1 cellular context compared by ENCODE assay signal in the genomic region with DNA sequence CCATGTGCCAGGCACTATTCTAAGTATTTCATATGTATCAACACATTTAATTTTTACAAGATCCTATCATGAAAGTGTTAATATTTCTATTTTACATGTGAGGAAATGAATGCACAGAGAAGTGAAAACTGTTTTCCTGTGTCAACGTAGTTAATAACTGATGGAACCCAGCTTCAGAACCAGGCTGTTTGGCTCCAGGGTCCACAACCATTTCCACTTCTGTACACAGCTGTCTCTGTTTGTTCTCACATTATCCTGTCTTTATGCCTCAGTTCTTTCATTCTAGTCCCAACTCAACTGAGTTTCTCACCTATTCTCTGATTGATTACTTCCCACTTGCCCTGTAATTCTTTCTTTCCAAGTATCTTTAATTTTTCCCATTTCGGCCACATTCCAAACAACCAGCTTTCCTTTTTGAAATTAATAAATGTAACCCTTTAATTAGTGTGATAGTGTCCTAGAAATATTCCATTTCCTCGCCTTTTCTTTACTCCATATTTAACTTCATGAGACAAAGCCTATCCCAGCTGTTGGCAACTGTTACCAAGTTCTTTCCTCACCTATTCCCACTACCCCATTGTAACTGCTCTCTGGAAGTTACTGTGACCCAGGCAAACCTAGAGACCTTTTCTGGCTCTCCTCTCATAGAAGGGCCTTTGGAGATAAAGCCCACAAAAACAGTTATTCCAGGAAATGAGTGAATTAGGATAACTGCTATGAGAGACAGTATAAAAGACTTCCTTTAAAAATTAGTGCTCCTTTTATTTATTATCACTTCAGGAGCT.
TF ChIP-seq lines count a peak whose summit lies in the region.

No MANE protein-coding gene starts in this region.

TF ChIP-seq in HepG2, 621 proteins besides CTCF, POLR2A, EP300 and RAD21 (continued from another document and continues in another):
- TF ChIP-seq, protein P1, sequence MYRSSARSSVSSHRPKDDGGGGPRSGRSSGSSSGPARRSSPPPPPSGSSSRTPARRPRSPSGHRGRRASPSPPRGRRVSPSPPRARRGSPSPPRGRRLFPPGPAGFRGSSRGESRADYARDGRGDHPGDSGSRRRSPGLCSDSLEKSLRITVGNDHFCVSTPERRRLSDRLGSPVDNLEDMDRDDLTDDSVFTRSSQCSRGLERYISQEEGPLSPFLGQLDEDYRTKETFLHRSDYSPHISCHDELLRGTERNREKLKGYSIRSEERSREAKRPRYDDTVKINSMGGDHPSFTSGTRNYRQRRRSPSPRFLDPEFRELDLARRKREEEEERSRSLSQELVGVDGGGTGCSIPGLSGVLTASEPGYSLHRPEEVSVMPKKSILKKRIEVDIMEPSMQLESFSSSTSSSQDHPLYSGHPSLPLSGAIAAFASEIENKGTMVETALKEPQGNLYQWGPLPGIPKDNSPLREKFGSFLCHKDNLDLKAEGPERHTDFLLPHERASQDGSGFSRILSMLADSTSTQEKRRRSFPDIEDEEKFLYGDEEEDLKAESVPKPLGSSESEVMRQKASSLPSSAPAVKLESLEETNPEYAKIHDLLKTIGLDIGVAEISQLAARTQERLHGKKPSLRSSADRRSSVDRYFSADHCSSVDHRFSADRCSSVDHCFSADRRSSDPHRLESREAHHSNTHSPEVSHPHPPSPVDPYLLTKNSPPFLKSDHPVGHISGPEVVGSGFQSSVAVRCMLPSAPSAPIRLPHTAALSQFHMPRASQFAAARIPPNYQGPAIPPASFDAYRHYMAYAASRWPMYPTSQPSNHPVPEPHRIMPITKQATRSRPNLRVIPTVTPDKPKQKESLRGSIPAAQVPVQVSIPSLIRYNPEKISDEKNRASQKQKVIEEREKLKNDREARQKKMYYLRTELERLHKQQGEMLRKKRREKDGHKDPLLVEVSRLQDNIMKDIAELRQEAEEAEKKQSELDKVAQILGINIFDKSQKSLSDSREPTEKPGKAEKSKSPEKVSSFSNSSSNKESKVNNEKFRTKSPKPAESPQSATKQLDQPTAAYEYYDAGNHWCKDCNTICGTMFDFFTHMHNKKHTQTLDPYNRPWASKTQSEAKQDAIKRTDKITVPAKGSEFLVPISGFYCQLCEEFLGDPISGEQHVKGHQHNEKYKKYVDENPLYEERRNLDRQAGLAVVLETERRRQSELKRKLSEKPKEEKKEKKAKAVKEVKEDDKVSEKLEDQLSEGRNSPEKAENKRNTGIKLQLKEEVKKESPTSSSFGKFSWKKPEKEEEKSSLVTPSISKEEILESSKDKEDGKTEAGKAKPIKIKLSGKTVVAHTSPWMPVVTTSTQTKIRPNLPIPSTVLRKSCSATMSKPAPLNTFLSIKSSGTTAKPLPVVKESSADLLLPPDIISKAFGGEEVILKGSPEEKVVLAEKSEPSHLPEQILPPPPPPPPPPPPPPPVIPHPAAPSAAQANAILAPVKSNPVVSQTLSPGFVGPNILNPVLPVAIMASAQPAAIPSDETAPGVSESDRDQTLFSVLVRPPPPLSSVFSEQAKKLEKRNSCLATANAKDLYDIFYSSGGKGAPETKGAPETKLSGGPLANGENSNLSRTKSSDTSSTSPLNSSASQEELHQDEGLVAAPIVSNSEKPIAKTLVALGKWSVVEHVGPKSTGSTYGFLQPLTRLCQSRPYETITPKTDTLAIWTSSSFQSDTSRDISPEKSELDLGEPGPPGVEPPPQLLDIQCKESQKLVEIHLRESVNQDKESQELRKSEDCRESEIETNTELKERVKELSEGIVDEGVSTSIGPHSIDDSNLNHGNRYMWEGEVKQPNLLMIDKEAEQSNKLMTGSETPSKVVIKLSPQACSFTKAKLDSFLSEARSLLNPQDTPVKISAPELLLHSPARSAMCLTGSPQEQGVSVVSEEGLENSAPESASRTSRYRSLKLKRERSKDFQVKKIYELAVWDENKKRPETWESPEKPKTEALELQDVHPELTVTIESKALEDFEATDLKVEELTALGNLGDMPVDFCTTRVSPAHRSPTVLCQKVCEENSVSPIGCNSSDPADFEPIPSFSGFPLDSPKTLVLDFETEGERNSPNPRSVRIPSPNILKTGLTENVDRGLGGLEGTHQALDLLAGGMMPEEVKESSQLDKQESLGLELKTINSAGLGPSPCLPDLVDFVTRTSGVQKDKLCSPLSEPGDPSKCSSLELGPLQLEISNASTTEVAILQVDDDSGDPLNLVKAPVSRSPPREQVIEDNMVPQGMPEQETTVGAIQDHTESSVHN (CRISPR knock-in tag; IDR thresholded peaks at IDR 0.05): no peak
- TF ChIP-seq NFE2L2 (IDR thresholded peaks at IDR 0.05; ENCODE audit: low read length): no peak
- no peak for TF ChIP-seq FOXA1 (IDR thresholded peaks at IDR 0.05)
- 0 out of 2 replicates have a peak, but pooled peaks have one; percentile 24 for TF ChIP-seq FOXA1 (CRISPR knock-in tag; IDR thresholded peaks at IDR 0.05)
- TF ChIP-seq, protein P2, sequence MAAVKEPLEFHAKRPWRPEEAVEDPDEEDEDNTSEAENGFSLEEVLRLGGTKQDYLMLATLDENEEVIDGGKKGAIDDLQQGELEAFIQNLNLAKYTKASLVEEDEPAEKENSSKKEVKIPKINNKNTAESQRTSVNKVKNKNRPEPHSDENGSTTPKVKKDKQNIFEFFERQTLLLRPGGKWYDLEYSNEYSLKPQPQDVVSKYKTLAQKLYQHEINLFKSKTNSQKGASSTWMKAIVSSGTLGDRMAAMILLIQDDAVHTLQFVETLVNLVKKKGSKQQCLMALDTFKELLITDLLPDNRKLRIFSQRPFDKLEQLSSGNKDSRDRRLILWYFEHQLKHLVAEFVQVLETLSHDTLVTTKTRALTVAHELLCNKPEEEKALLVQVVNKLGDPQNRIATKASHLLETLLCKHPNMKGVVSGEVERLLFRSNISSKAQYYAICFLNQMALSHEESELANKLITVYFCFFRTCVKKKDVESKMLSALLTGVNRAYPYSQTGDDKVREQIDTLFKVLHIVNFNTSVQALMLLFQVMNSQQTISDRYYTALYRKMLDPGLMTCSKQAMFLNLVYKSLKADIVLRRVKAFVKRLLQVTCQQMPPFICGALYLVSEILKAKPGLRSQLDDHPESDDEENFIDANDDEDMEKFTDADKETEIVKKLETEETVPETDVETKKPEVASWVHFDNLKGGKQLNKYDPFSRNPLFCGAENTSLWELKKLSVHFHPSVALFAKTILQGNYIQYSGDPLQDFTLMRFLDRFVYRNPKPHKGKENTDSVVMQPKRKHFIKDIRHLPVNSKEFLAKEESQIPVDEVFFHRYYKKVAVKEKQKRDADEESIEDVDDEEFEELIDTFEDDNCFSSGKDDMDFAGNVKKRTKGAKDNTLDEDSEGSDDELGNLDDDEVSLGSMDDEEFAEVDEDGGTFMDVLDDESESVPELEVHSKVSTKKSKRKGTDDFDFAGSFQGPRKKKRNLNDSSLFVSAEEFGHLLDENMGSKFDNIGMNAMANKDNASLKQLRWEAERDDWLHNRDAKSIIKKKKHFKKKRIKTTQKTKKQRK (IDR thresholded peaks at IDR 0.05; ENCODE audit: low read length): no peak
- no peak for TF ChIP-seq KDM2A (CRISPR knock-in tag; IDR thresholded peaks at IDR 0.05; ENCODE audit: borderline replicate concordance, low read depth)
- no peak for TF ChIP-seq MATR3 (CRISPR knock-in tag; IDR thresholded peaks at IDR 0.05)
- no peak for TF ChIP-seq ZSCAN21 (CRISPR knock-in tag; IDR thresholded peaks at IDR 0.05; ENCODE audit: borderline replicate concordance)
- no peak for TF ChIP-seq SAP130 (CRISPR knock-in tag; IDR thresholded peaks at IDR 0.05; ENCODE audit: low read depth)
- no peak for TF ChIP-seq MTA3 (CRISPR knock-in tag; IDR thresholded peaks at IDR 0.05)
- TF ChIP-seq, protein P3, sequence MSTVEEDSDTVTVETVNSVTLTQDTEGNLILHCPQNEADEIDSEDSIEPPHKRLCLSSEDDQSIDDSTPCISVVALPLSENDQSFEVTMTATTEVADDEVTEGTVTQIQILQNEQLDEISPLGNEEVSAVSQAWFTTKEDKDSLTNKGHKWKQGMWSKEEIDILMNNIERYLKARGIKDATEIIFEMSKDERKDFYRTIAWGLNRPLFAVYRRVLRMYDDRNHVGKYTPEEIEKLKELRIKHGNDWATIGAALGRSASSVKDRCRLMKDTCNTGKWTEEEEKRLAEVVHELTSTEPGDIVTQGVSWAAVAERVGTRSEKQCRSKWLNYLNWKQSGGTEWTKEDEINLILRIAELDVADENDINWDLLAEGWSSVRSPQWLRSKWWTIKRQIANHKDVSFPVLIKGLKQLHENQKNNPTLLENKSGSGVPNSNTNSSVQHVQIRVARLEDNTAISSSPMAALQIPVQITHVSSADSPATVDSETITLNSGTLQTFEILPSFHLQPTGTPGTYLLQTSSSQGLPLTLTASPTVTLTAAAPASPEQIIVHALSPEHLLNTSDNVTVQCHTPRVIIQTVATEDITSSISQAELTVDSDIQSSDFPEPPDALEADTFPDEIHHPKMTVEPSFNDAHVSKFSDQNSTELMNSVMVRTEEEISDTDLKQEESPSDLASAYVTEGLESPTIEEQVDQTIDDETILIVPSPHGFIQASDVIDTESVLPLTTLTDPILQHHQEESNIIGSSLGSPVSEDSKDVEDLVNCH (CRISPR knock-in tag; IDR thresholded peaks at IDR 0.05): no peak
- no peak for TF ChIP-seq ZBTB20 (CRISPR knock-in tag; IDR thresholded peaks at IDR 0.05; ENCODE audit: borderline replicate concordance, low read depth)
- no peak for TF ChIP-seq KDM6A (CRISPR knock-in tag; IDR thresholded peaks at IDR 0.05; ENCODE audit: low read depth)
- TF ChIP-seq ZNF652 (CRISPR knock-in tag; IDR thresholded peaks at IDR 0.05; ENCODE audit: borderline replicate concordance, low read depth): peak; percentile 36; the same call in 1 of the 2 replicates
- no peak for TF ChIP-seq DNMT1 (CRISPR knock-in tag; IDR thresholded peaks at IDR 0.05)
- TF ChIP-seq, protein P4, sequence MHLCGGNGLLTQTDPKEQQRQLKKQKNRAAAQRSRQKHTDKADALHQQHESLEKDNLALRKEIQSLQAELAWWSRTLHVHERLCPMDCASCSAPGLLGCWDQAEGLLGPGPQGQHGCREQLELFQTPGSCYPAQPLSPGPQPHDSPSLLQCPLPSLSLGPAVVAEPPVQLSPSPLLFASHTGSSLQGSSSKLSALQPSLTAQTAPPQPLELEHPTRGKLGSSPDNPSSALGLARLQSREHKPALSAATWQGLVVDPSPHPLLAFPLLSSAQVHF (CRISPR knock-in tag; IDR thresholded peaks at IDR 0.05): no peak
- TF ChIP-seq TBX3 (IDR thresholded peaks at IDR 0.05; ENCODE audit: borderline replicate concordance): peak; percentile 41; the same call in 1 of the 2 replicates
- TF ChIP-seq TMF1 (CRISPR knock-in tag; IDR thresholded peaks at IDR 0.05; ENCODE audit: low read depth): no peak
- TF ChIP-seq, protein P5, sequence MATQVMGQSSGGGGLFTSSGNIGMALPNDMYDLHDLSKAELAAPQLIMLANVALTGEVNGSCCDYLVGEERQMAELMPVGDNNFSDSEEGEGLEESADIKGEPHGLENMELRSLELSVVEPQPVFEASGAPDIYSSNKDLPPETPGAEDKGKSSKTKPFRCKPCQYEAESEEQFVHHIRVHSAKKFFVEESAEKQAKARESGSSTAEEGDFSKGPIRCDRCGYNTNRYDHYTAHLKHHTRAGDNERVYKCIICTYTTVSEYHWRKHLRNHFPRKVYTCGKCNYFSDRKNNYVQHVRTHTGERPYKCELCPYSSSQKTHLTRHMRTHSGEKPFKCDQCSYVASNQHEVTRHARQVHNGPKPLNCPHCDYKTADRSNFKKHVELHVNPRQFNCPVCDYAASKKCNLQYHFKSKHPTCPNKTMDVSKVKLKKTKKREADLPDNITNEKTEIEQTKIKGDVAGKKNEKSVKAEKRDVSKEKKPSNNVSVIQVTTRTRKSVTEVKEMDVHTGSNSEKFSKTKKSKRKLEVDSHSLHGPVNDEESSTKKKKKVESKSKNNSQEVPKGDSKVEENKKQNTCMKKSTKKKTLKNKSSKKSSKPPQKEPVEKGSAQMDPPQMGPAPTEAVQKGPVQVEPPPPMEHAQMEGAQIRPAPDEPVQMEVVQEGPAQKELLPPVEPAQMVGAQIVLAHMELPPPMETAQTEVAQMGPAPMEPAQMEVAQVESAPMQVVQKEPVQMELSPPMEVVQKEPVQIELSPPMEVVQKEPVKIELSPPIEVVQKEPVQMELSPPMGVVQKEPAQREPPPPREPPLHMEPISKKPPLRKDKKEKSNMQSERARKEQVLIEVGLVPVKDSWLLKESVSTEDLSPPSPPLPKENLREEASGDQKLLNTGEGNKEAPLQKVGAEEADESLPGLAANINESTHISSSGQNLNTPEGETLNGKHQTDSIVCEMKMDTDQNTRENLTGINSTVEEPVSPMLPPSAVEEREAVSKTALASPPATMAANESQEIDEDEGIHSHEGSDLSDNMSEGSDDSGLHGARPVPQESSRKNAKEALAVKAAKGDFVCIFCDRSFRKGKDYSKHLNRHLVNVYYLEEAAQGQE (IDR thresholded peaks at IDR 0.05; ENCODE audit: borderline replicate concordance in 1 of 2, low read depth in 1 of 2, low read length in 2 of 2): 0 out of 4 replicates have a peak, but pooled peaks of 1 of the 2 experiments have one; percentile 17
- TF ChIP-seq, protein P6, sequence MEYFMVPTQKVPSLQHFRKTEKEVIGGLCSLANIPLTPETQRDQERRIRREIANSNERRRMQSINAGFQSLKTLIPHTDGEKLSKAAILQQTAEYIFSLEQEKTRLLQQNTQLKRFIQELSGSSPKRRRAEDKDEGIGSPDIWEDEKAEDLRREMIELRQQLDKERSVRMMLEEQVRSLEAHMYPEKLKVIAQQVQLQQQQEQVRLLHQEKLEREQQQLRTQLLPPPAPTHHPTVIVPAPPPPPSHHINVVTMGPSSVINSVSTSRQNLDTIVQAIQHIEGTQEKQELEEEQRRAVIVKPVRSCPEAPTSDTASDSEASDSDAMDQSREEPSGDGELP (IDR thresholded peaks at IDR 0.05; ENCODE audit: borderline replicate concordance, low read depth): 0 out of 2 replicates have a peak, but pooled peaks have one; percentile 32
- no peak for TF ChIP-seq ZNF878 (CRISPR knock-in tag; IDR thresholded peaks at IDR 0.05)
- no peak for TF ChIP-seq GLI4 (CRISPR knock-in tag; IDR thresholded peaks at IDR 0.05; ENCODE audit: borderline replicate concordance)
- TF ChIP-seq SOX5 (CRISPR knock-in tag; IDR thresholded peaks at IDR 0.05; ENCODE audit: borderline replicate concordance): 0 out of 2 replicates have a peak, but pooled peaks have one; percentile 18
- no peak for TF ChIP-seq PRPF4 (IDR thresholded peaks at IDR 0.05; ENCODE audit: low read depth, low read length, poor library complexity, severe bottlenecking)
- peak; percentile 34; the same call in 1 of the 2 replicates for TF ChIP-seq HNF4A (CRISPR knock-in tag; IDR thresholded peaks at IDR 0.05)
- no peak for TF ChIP-seq ZNF776 (CRISPR knock-in tag; IDR thresholded peaks at IDR 0.05)
- no peak for TF ChIP-seq BCL6 (CRISPR knock-in tag; IDR thresholded peaks at IDR 0.05)
- no peak for TF ChIP-seq ZNF530 (CRISPR knock-in tag; IDR thresholded peaks at IDR 0.05; ENCODE audit: low read depth)
- TF ChIP-seq ZNF777 (CRISPR knock-in tag; IDR thresholded peaks at IDR 0.05): no peak
- TF ChIP-seq, protein P7, sequence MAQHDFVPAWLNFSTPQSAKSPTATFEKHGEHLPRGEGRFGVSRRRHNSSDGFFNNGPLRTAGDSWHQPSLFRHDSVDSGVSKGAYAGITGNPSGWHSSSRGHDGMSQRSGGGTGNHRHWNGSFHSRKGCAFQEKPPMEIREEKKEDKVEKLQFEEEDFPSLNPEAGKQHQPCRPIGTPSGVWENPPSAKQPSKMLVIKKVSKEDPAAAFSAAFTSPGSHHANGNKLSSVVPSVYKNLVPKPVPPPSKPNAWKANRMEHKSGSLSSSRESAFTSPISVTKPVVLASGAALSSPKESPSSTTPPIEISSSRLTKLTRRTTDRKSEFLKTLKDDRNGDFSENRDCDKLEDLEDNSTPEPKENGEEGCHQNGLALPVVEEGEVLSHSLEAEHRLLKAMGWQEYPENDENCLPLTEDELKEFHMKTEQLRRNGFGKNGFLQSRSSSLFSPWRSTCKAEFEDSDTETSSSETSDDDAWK (CRISPR knock-in tag; IDR thresholded peaks at IDR 0.05): no peak
- no peak for TF ChIP-seq ZNF33B (CRISPR knock-in tag; IDR thresholded peaks at IDR 0.05)
